ENCODE assay signal across 14 cellular contexts in the genomic region with DNA sequence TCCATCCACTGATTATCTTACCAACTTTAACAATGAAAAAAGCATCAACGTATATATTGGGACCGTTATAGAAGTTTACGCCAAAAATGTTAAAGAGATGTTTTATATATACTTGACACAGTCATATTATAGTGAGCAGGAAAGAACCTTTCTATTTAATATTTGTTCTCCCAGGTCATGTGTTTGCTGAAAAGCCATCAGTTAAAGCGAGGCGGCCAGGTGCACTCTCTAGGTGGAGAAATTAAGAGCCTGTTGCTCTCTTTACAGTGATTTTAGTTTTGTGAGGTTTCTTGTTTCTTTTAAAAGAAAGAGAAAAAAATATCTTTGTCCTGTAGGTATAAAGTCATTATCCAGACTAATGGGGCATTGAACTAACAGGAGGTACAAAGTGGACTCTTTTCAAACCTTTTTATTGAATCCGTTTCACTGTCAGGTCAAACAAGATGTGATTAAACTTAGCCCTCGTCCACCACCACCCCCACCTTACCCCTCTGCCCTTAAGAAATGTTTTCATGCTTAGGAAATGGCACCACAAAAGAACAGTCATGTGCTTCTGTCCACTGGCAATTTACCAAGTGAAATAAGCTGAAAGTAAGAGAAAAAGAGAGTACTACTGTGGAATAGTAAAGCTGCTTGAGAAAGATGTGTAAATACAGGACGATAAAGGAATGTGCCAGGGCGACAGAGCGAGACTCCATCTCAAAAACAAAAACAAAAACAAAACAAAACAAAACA.
DNase-seq lines count a peak whose midpoint lies in the region; ATAC-seq, FAIRE-seq and TF ChIP-seq lines count a peak whose summit lies in the region.
"Had no signal": no experiment of that assay in that cellular context is flagged by ENCODE, and none has a peak within 500 bp of the region (broad histone marks: within the 10 kb centered on the region; RNA-seq: fewer than 3 reads in every experiment).

No MANE protein-coding gene starts in this region.

- H3K4me3 ChIP-seq in brain microvascular endothelial cell (ENCODE audit: low read depth, low read length) (no peak overlapping the region), kidney (ENCODE audit: low read length in 2 of 2) (peak overlapping the region; percentile 1 to 4), psoas muscle (no peak overlapping the region)
- H3K4me3 ChIP-seq: mucosa of descending colon had no signal

- no peaks in the 10 kb centered on the region for H3K36me3 ChIP-seq in brain microvascular endothelial cell (replicated peaks)
- no peaks in the 10 kb centered on the region for H3K36me3 ChIP-seq in kidney (ENCODE audit: control insufficient read depth in 1 of 2, insufficient read depth in 2 of 2, low read length in 2 of 2)
- H3K36me3 ChIP-seq in psoas muscle (ENCODE audit: insufficient read depth in 1 of 2, low read depth in 1 of 2) = no peaks in the 10 kb centered on the region

- TF ChIP-seq CTCF in brain microvascular endothelial cell (IDR thresholded peaks at IDR 0.05; ENCODE audit: low read depth, low read length, missing control alignments) (no peak), kidney (IDR thresholded peaks at IDR 0.05; ENCODE audit: borderline replicate concordance, extremely low read depth, insufficient read depth) (no peak), GM13977 (IDR thresholded peaks at IDR 0.05; ENCODE audit: extremely low read depth, insufficient read depth, missing control alignments) (no peak), psoas muscle (IDR thresholded peaks at IDR 0.05) (no peak)

- peak; percentile 72 for DNase-seq in LHCN-M2 (ENCODE audit: low read depth)
- DNase-seq in brain microvascular endothelial cell = peak; percentile 48
- DNase-seq in kidney = no peak
- peak; percentile 51 for DNase-seq in smooth muscle cell of the brain vasculature (ENCODE audit: low read depth, low spot score)
- DNase-seq in GM13977 (ENCODE audit: low spot score) = no peak
- DNase-seq in psoas muscle = no peak
- DNase-seq: CD8-positive, alpha-beta T cell; GDM1; mucosa of descending colon; NCI-H1048; NCI-H510A treated with DMSO at 0.1 percent for 48 hours; RPMI8226; stimulated activated naive CD8-positive, alpha-beta T cell treated with anti-CD3 and anti-CD28 coated beads, Interleukin-15, amount 100 ng/mL, for 72 hours had no signal

- H3K27ac ChIP-seq in brain microvascular endothelial cell (no peak overlapping the region), kidney (ENCODE audit: low read depth in 2 of 2, low read length in 2 of 2) (peak overlapping the region; percentile 18 to 32), psoas muscle (no peak overlapping the region)

- no peaks in the 10 kb centered on the region for H3K9me3 ChIP-seq in kidney (ENCODE audit: control insufficient read depth in 1 of 2, low read length in 2 of 2)
- no peaks in the 10 kb centered on the region for H3K9me3 ChIP-seq in psoas muscle
- H3K9me3 ChIP-seq: mucosa of descending colon had no signal

- intact Hi-C loops in kidney (cut with DNase I) = no loop called here
- intact Hi-C loops in psoas muscle (cut with DNase I) = no loop called here

- peaks cover 8 to 26% of the 10 kb centered on the region in 2 donors for H3K4me1 ChIP-seq in kidney (ENCODE audit: control insufficient read depth in 1 of 2, insufficient read depth in 1 of 2, low read depth in 1 of 2, low read length in 2 of 2)
- peaks cover 6% of the 10 kb centered on the region for H3K4me1 ChIP-seq in psoas muscle

- ATAC-seq in psoas muscle (no peak), HG03108 (IDR thresholded peaks at IDR 0.05; ENCODE audit: unreplicated experiment) (no peak)
- ATAC-seq: CD8-positive, alpha-beta T cell; mucosa of descending colon; stimulated activated naive CD8-positive, alpha-beta T cell treated with anti-CD3 and anti-CD28 coated beads, Interleukin-15, amount 100 ng/mL, for 72 hours had no signal

- 84 to 88% (median 84%) methylated on average over 10 of the region's 10 CpGs for WGBS in psoas muscle, 3 donors

- no peaks in the 10 kb centered on the region for H3K27me3 ChIP-seq in brain microvascular endothelial cell (replicated peaks)
- no peaks in the 10 kb centered on the region for H3K27me3 ChIP-seq in psoas muscle (ENCODE audit: insufficient read depth in 3 of 3, low read length in 2 of 3)

- in situ Hi-C loops in brain microvascular endothelial cell (cut with HindIII; ENCODE audit: low pct_ligation_motif_present, low sequenced_read_pairs) = no loop called here
- in situ Hi-C loops in GM13977 (cut with MboI; ENCODE audit: low pct_unique_long_range_greater_than_20kb, low sequenced_read_pairs, unreplicated experiment) = no loop called here

- no peak for FAIRE-seq in kidney (lab: Jason Lieb, UNC)

- no peak overlapping the region for H3K9ac ChIP-seq in kidney (ENCODE audit: low read length in 2 of 2)

Comparison
In these comparisons a context has a peak if more than half of its experiments do, and no peak if none do; other contexts are left out.
1. DNase-seq: peak in LHCN-M2 (single experiment), brain microvascular endothelial cell (single experiment) and smooth muscle cell of the brain vasculature (single experiment); none in kidney (single experiment), GM13977 (single experiment) and psoas muscle (0 of 2).
2. H3K27ac ChIP-seq: peak in kidney (2 of 2); none in brain microvascular endothelial cell (single experiment) and psoas muscle (single experiment).
3. H3K4me3 ChIP-seq: peak in kidney (2 of 2); none in brain microvascular endothelial cell (single experiment) and psoas muscle (single experiment).